Comparison of ENCODE assay signal across 1 cellular context in genomic region chr4:55543858-55544257, GRCh38.
TF ChIP-seq lines count a peak whose summit lies in the region.

No MANE protein-coding gene starts in this region.

TF ChIP-seq in WTC11, 78 proteins besides CTCF, POLR2A, EP300 and RAD21 (continued from another document):
- TF ChIP-seq E2F4 (CRISPR knock-in tag; IDR thresholded peaks at IDR 0.05; ENCODE audit: borderline replicate concordance, low read depth) (no peak), PRDM15 (CRISPR knock-in tag; IDR thresholded peaks at IDR 0.05) (no peak), ZNF219 (CRISPR knock-in tag; IDR thresholded peaks at IDR 0.05; ENCODE audit: borderline replicate concordance) (no peak), TEAD1 (CRISPR knock-in tag; IDR thresholded peaks at IDR 0.05) (no peak), ZNF281 (CRISPR knock-in tag; IDR thresholded peaks at IDR 0.05) (no peak), USF2 (CRISPR knock-in tag; IDR thresholded peaks at IDR 0.05) (no peak), TP53 (CRISPR knock-in tag; IDR thresholded peaks at IDR 0.05) (no peak), OVOL2 (CRISPR knock-in tag; IDR thresholded peaks at IDR 0.05; ENCODE audit: borderline replicate concordance) (no peak), PRRX2 (CRISPR knock-in tag; IDR thresholded peaks at IDR 0.05) (no peak), USF1 (CRISPR knock-in tag; IDR thresholded peaks at IDR 0.05) (no peak)
